Comparison of ENCODE assay signal across 22 cellular contexts in the genomic region with DNA sequence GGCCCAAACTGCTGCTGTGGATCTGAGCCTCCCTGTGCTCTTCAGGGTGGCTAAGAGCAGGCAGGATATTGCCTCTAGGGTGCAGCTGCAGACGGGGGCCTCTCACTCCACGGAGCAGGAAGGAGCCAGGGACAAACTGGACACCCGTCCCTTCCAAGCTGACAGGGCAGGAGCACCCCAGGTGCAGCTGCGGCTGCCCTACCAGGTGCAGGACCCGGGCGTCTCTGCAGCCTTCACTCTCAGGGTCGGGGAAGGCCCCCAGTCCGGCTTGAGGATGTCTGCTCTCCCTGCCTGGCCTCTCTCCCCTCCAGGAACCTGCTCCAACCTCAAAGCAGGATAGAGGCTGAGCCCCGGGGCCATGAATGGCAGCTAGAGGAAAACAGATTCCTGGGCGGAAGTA.
DNase-seq lines count a peak whose midpoint lies in the region; ATAC-seq, FAIRE-seq and TF ChIP-seq lines count a peak whose summit lies in the region.
"Had no signal": no experiment of that assay in that cellular context is flagged by ENCODE, and none has a peak within 500 bp of the region (broad histone marks: within the 10 kb centered on the region; RNA-seq: fewer than 3 reads in every experiment).

No MANE protein-coding gene starts in this region.

- H3K9me3 Mint-ChIP-seq in activated CD4-positive, alpha-beta T cell treated with anti-CD3 and anti-CD28 coated beads for 36 hours (ENCODE audit: low read depth): peaks cover 17% of the 10 kb centered on the region

- H3K36me3 ChIP-seq in OCI-LY3 (replicated peaks; ENCODE audit: low read depth, low read length) (no peaks in the 10 kb centered on the region), kidney (ENCODE audit: control insufficient read depth in 1 of 2, insufficient read depth in 2 of 2, low read length in 2 of 2) (no peaks in the 10 kb centered on the region), osteoblast (ENCODE audit: insufficient read depth, low read length) (no peaks in the 10 kb centered on the region), psoas muscle (ENCODE audit: insufficient read depth in 1 of 2, low read depth in 1 of 2) (no peaks in the 10 kb centered on the region)
- H3K36me3 ChIP-seq: BE2C had no signal

- H3K9me3 ChIP-seq in OCI-LY3 (ENCODE audit: insufficient read depth, low read length): peaks cover 4% of the 10 kb centered on the region
- H3K9me3 ChIP-seq in kidney (ENCODE audit: control insufficient read depth in 1 of 2, low read length in 2 of 2): no peaks in the 10 kb centered on the region
- no peaks in the 10 kb centered on the region for H3K9me3 ChIP-seq in osteoblast (ENCODE audit: low read depth, low read length)
- H3K9me3 ChIP-seq in psoas muscle: no peaks in the 10 kb centered on the region
- H3K9me3 ChIP-seq: BE2C had no signal

- no peak overlapping the region for H3K27ac Mint-ChIP-seq in activated CD4-positive, alpha-beta T cell treated with anti-CD3 and anti-CD28 coated beads for 36 hours
- H3K27ac Mint-ChIP-seq: CD4-positive, CD25-positive, alpha-beta regulatory T cell; CD8-positive, alpha-beta memory T cell; GM23338; IgD-negative memory B cell had no signal

- CTCF ChIA-PET in activated CD4-positive, alpha-beta T cell treated with anti-CD3 and anti-CD28 coated beads for 36 hours (lab: Charles Lee): no interaction called here

- no peaks in the 10 kb centered on the region for H3K27me3 ChIP-seq in OCI-LY3 (ENCODE audit: low read depth, low read length)
- no peaks in the 10 kb centered on the region for H3K27me3 ChIP-seq in osteoblast (ENCODE audit: insufficient read depth, low read length)
- no peaks in the 10 kb centered on the region for H3K27me3 ChIP-seq in psoas muscle (ENCODE audit: insufficient read depth in 3 of 3, low read length in 2 of 3)
- H3K27me3 ChIP-seq: BE2C had no signal

- H3K27ac ChIP-seq in OCI-LY3 (ENCODE audit: low read length): no peak overlapping the region
- H3K27ac ChIP-seq in kidney (ENCODE audit: low read depth in 2 of 2, low read length in 2 of 2): no peak overlapping the region
- H3K27ac ChIP-seq in osteoblast (ENCODE audit: low read depth, low read length): no peak overlapping the region
- no peak overlapping the region for H3K27ac ChIP-seq in psoas muscle
- H3K27ac ChIP-seq: HL-60 had no signal

- H3K4me1 Mint-ChIP-seq in activated CD4-positive, alpha-beta T cell treated with anti-CD3 and anti-CD28 coated beads for 36 hours: no peaks in the 10 kb centered on the region
- H3K4me1 Mint-ChIP-seq: CD4-positive, CD25-positive, alpha-beta regulatory T cell; CD8-positive, alpha-beta memory T cell; GM23338; IgD-negative memory B cell had no signal

- no peak for FAIRE-seq in kidney (lab: Jason Lieb, UNC)
- FAIRE-seq: A204.1, GM12892, GM18507, H54 had no signal

- H4K20me1 ChIP-seq in OCI-LY3 (ENCODE audit: insufficient read depth, low read length) (no peaks in the 10 kb centered on the region), osteoblast (ENCODE audit: insufficient read depth, low read length) (no peaks in the 10 kb centered on the region)

- H3K36me3 Mint-ChIP-seq in activated CD4-positive, alpha-beta T cell treated with anti-CD3 and anti-CD28 coated beads for 36 hours (ENCODE audit: low read depth): no peaks in the 10 kb centered on the region
- H3K36me3 Mint-ChIP-seq: CD4-positive, CD25-positive, alpha-beta regulatory T cell; CD8-positive, alpha-beta memory T cell; IgD-negative memory B cell had no signal

- 76 to 86% (median 82%) methylated on average over 10 of the region's 10 CpGs for WGBS in psoas muscle, 3 donors

- H3K9ac ChIP-seq in OCI-LY3 (ENCODE audit: low read length): no peak overlapping the region
- H3K9ac ChIP-seq in kidney (ENCODE audit: low read length in 2 of 2): no peak overlapping the region

- peak overlapping the region; percentile 9; the same call in 1 of the 2 replicates for H3K4me2 ChIP-seq in OCI-LY3 (ENCODE audit: low read length)
- no peak overlapping the region for H3K4me2 ChIP-seq in osteoblast (ENCODE audit: insufficient read depth, low read length)
- H3K4me2 ChIP-seq: GM23338 had no signal

- H2AFZ ChIP-seq in OCI-LY3 (ENCODE audit: low read depth, low read length) (peak overlapping the region; percentile 69), osteoblast (ENCODE audit: low read length) (no peak overlapping the region)
- H2AFZ ChIP-seq: GM23338 had no signal

- TF ChIP-seq CTCF in OCI-LY3 (IDR thresholded peaks at IDR 0.05; ENCODE audit: low read depth, low read length): no peak
- TF ChIP-seq CTCF in kidney (IDR thresholded peaks at IDR 0.05; ENCODE audit: borderline replicate concordance, extremely low read depth, insufficient read depth): no peak
- no peak for TF ChIP-seq CTCF in osteoblast (IDR thresholded peaks at IDR 0.05; ENCODE audit: extremely low read depth, low read depth, low read length)
- no peak for TF ChIP-seq CTCF in psoas muscle (IDR thresholded peaks at IDR 0.05)

- H3K4me3 ChIP-seq in OCI-LY3 (ENCODE audit: low read length) (peak overlapping the region; percentile 7), kidney (ENCODE audit: low read length in 2 of 2) (no peak overlapping the region), osteoblast (ENCODE audit: insufficient read depth, low read length) (no peak overlapping the region), psoas muscle (no peak overlapping the region)
- H3K4me3 ChIP-seq: GM23338 had no signal

- H3K79me2 ChIP-seq in OCI-LY3 (ENCODE audit: low read length): no peaks in the 10 kb centered on the region
- no peaks in the 10 kb centered on the region for H3K79me2 ChIP-seq in osteoblast (ENCODE audit: insufficient read depth, low read length)

- POLR2A ChIA-PET in activated CD4-positive, alpha-beta T cell treated with anti-CD3 and anti-CD28 coated beads for 36 hours (lab: Charles Lee): no interaction called here

- H3K4me3 Mint-ChIP-seq in activated CD4-positive, alpha-beta T cell treated with anti-CD3 and anti-CD28 coated beads for 36 hours: no peak overlapping the region
- H3K4me3 Mint-ChIP-seq: CD4-positive, CD25-positive, alpha-beta regulatory T cell; CD8-positive, alpha-beta memory T cell; GM23338; IgD-negative memory B cell had no signal

- H3K27me3 Mint-ChIP-seq in activated CD4-positive, alpha-beta T cell treated with anti-CD3 and anti-CD28 coated beads for 36 hours: no peaks in the 10 kb centered on the region
- H3K27me3 Mint-ChIP-seq: CD4-positive, CD25-positive, alpha-beta regulatory T cell; CD8-positive, alpha-beta memory T cell; IgD-negative memory B cell had no signal

- H3K4me1 ChIP-seq in OCI-LY3 (ENCODE audit: low read length): no peaks in the 10 kb centered on the region
- no peaks in the 10 kb centered on the region for H3K4me1 ChIP-seq in kidney (ENCODE audit: control insufficient read depth in 1 of 2, insufficient read depth in 1 of 2, low read depth in 1 of 2, low read length in 2 of 2)
- no peaks in the 10 kb centered on the region for H3K4me1 ChIP-seq in osteoblast (ENCODE audit: insufficient read depth, low read length)
- H3K4me1 ChIP-seq in psoas muscle: no peaks in the 10 kb centered on the region
- H3K4me1 ChIP-seq: BE2C had no signal

- peak; percentile 49 for DNase-seq in kidney
- DNase-seq in osteoblast (ENCODE audit: insufficient read length, low spot score, missing footprints): peak; percentile 5
- DNase-seq in activated CD4-positive, alpha-beta T cell treated with anti-CD3 and anti-CD28 coated beads for 36 hours: no peak
- no peak for DNase-seq in hepatic stellate cell (ENCODE audit: low spot score)
- DNase-seq in psoas muscle: no peak
- DNase-seq in mucosa of gallbladder (ENCODE audit: low spot score): no peak
- DNase-seq: ACHN; BE2C; C1 segment of cervical spinal cord; CD4-positive, CD25-positive, alpha-beta regulatory T cell; CD8-positive, alpha-beta memory T cell; COR-L47; GDM1; HCEC 1CT had no signal

- ATAC-seq in activated CD4-positive, alpha-beta T cell treated with anti-CD3 and anti-CD28 coated beads for 36 hours: no peak
- no peak for ATAC-seq in psoas muscle
- ATAC-seq: GM23338 had no signal

- intact Hi-C loops in kidney (cut with DNase I) (no loop called here), psoas muscle (cut with DNase I) (no loop called here)
- intact Hi-C loops in activated CD4-positive, alpha-beta T cell treated with anti-CD3 and anti-CD28 coated beads for 36 hours (cut with DNase I, micrococcal nuclease): no loop called here

Comparison
In these comparisons a context has a peak if more than half of its experiments do, and no peak if none do; other contexts are left out.
1. DNase-seq: peak in kidney (single experiment) and osteoblast (single experiment); none in activated CD4-positive, alpha-beta T cell treated with anti-CD3 and anti-CD28 coated beads for 36 hours (single experiment), hepatic stellate cell (single experiment), psoas muscle (0 of 2) and mucosa of gallbladder (single experiment).